Comparison of ENCODE assay signal across 29 cellular contexts in genomic region chr2:223980397-223980735, GRCh38.
"Had no signal": no experiment of that assay in that cellular context is flagged by ENCODE, and none has a peak within 500 bp of the region (broad histone marks: within the 10 kb centered on the region; RNA-seq: fewer than 3 reads in every experiment).

No MANE protein-coding gene starts in this region.

- DNase-seq: activated CD4-positive, alpha-beta memory T cell treated with anti-CD3 and anti-CD28 coated beads for 36 hours; activated CD4-positive, alpha-beta T cell treated with anti-CD3 and anti-CD28 coated beads for 36 hours; activated CD4-positive, alpha-beta T cell treated with anti-CD3 and anti-CD28 coated beads, Interleukin-2, amount 10 ng/mL, durations not matched to agents 24 days and 14 days; activated CD4-positive, CD25-positive, alpha-beta regulatory T cell; activated CD4-positive, CD25-positive, alpha-beta regulatory T cell treated with anti-CD3 and anti-CD28 coated beads, Interleukin-2, amount 50 U/mL, for 72 hours; activated CD8-positive, alpha-beta memory T cell treated with anti-CD3 and anti-CD28 coated beads, Interleukin-2, amount 10 ng/mL, durations not matched to agents 7 days and 5 days; activated CD8-positive, alpha-beta memory T cell treated with anti-CD3 and anti-CD28 coated beads, Interleukin-2, amount 50 U/mL, for 4 hours; activated CD8-positive, alpha-beta T cell treated with anti-CD3 and anti-CD28 coated beads, Interleukin-2, amount 10 ng/mL, durations not matched to agents 7 days and 5 days; activated gamma-delta T cell; activated naive CD4-positive, alpha-beta T cell; activated naive CD4-positive, alpha-beta T cell treated with anti-CD3 and anti-CD28 coated beads, Interleukin-2, amount 10 ng/mL, durations not matched to agents 7 days and 5 days; activated naive CD8-positive, alpha-beta T cell treated with anti-CD3 and anti-CD28 coated beads, Interleukin-2, amount 10 ng/mL, durations not matched to agents 7 days and 5 days; activated T-cell treated with anti-CD3 and anti-CD28 coated beads, Interleukin-2, amount 50 U/mL, for 1 hour; activated T-cell treated with anti-CD3 and anti-CD28 coated beads, Interleukin-2, amount 50 U/mL, for 72 hours; cortex of kidney; dermis blood vessel endothelial cell; effector CD8-positive, alpha-beta T cell; esophagus squamous epithelium; foreskin melanocyte; T-helper 1 cell; T-helper 17 cell; T1000 had no signal

- ATAC-seq: activated CD4-positive, alpha-beta T cell treated with anti-CD3 and anti-CD28 coated beads for 36 hours; activated CD8-positive, alpha-beta memory T cell treated with anti-CD3 and anti-CD28 coated beads, Interleukin-2, amount 10 ng/mL, durations not matched to agents 7 days and 5 days; activated CD8-positive, alpha-beta T cell treated with anti-CD3 and anti-CD28 coated beads, Interleukin-2, amount 10 ng/mL, durations not matched to agents 7 days and 5 days; activated naive CD4-positive, alpha-beta T cell treated with anti-CD3 and anti-CD28 coated beads, Interleukin-2, amount 50 U/mL, for 72 hours; activated T-cell treated with anti-CD3 and anti-CD28 coated beads, Interleukin-2, amount 50 U/mL, for 72 hours; gastroesophageal sphincter; T-helper 17 cell had no signal

- H3K36me3 Mint-ChIP-seq: activated CD8-positive, alpha-beta memory T cell treated with anti-CD3 and anti-CD28 coated beads, Interleukin-2, amount 10 ng/mL, durations not matched to agents 7 days and 5 days had no signal

- H3K4me3 ChIP-seq: ascending aorta, esophagus squamous epithelium, gastroesophageal sphincter had no signal

- H3K27me3 ChIP-seq: ascending aorta, brain microvascular endothelial cell, esophagus squamous epithelium, gastroesophageal sphincter had no signal

- H3K27ac ChIP-seq: ascending aorta, brain microvascular endothelial cell, epithelial cell of prostate, esophagus squamous epithelium, gastroesophageal sphincter had no signal

- H3K9me3 ChIP-seq: ascending aorta, esophagus squamous epithelium, gastroesophageal sphincter had no signal

- H3K27ac Mint-ChIP-seq: activated CD4-positive, alpha-beta memory T cell treated with anti-CD3 and anti-CD28 coated beads for 36 hours; activated CD4-positive, alpha-beta T cell treated with anti-CD3 and anti-CD28 coated beads for 36 hours; activated CD4-positive, alpha-beta T cell treated with anti-CD3 and anti-CD28 coated beads, Interleukin-2, amount 10 ng/mL, durations not matched to agents 24 days and 14 days; activated CD8-positive, alpha-beta memory T cell treated with anti-CD3 and anti-CD28 coated beads, Interleukin-2, amount 10 ng/mL, durations not matched to agents 7 days and 5 days; activated CD8-positive, alpha-beta T cell treated with anti-CD3 and anti-CD28 coated beads, Interleukin-2, amount 10 ng/mL, durations not matched to agents 7 days and 5 days; activated naive CD4-positive, alpha-beta T cell treated with anti-CD3 and anti-CD28 coated beads, Interleukin-2, amount 10 ng/mL, durations not matched to agents 7 days and 5 days; activated naive CD4-positive, alpha-beta T cell treated with anti-CD3 and anti-CD28 coated beads, Interleukin-2, amount 50 U/mL, for 72 hours; activated naive CD8-positive, alpha-beta T cell treated with anti-CD3 and anti-CD28 coated beads, Interleukin-2, amount 10 ng/mL, durations not matched to agents 7 days and 5 days; activated T-cell treated with anti-CD3 and anti-CD28 coated beads, Interleukin-2, amount 50 U/mL, for 72 hours; T-helper 17 cell; T-helper 2 cell treated with Interferon-gamma antibody and Interleukin-4, amounts not matched to agents 5 μg/mL and 100 μg/mL, for 36 hours had no signal

- H3K27me3 Mint-ChIP-seq: activated CD4-positive, alpha-beta T cell treated with anti-CD3 and anti-CD28 coated beads for 36 hours; activated CD4-positive, alpha-beta T cell treated with anti-CD3 and anti-CD28 coated beads, Interleukin-2, amount 10 ng/mL, durations not matched to agents 24 days and 14 days; activated CD8-positive, alpha-beta memory T cell treated with anti-CD3 and anti-CD28 coated beads, Interleukin-2, amount 10 ng/mL, durations not matched to agents 7 days and 5 days; activated naive CD4-positive, alpha-beta T cell treated with anti-CD3 and anti-CD28 coated beads, Interleukin-2, amount 10 ng/mL, durations not matched to agents 7 days and 5 days; activated naive CD8-positive, alpha-beta T cell treated with anti-CD3 and anti-CD28 coated beads, Interleukin-2, amount 10 ng/mL, durations not matched to agents 7 days and 5 days had no signal

- H3K36me3 ChIP-seq: ascending aorta had no signal

- H3K4me3 Mint-ChIP-seq: activated CD4-positive, alpha-beta memory T cell treated with anti-CD3 and anti-CD28 coated beads for 36 hours; activated CD4-positive, alpha-beta T cell treated with anti-CD3 and anti-CD28 coated beads for 36 hours; activated CD4-positive, alpha-beta T cell treated with anti-CD3 and anti-CD28 coated beads, Interleukin-2, amount 10 ng/mL, durations not matched to agents 24 days and 14 days; activated CD8-positive, alpha-beta memory T cell treated with anti-CD3 and anti-CD28 coated beads, Interleukin-2, amount 10 ng/mL, durations not matched to agents 7 days and 5 days; activated CD8-positive, alpha-beta T cell treated with anti-CD3 and anti-CD28 coated beads, Interleukin-2, amount 10 ng/mL, durations not matched to agents 7 days and 5 days; activated naive CD4-positive, alpha-beta T cell treated with anti-CD3 and anti-CD28 coated beads, Interleukin-2, amount 10 ng/mL, durations not matched to agents 7 days and 5 days; activated naive CD8-positive, alpha-beta T cell treated with anti-CD3 and anti-CD28 coated beads, Interleukin-2, amount 10 ng/mL, durations not matched to agents 7 days and 5 days; activated T-cell treated with anti-CD3 and anti-CD28 coated beads, Interleukin-2, amount 50 U/mL, for 72 hours; central memory CD8-positive, alpha-beta T cell; T-helper 17 cell; T-helper 2 cell treated with Interferon-gamma antibody and Interleukin-4, amounts not matched to agents 5 μg/mL and 100 μg/mL, for 36 hours had no signal

- H3K9me3 Mint-ChIP-seq: activated CD4-positive, alpha-beta memory T cell treated with anti-CD3 and anti-CD28 coated beads for 36 hours; activated CD4-positive, alpha-beta T cell treated with anti-CD3 and anti-CD28 coated beads, Interleukin-2, amount 10 ng/mL, durations not matched to agents 24 days and 14 days; activated naive CD4-positive, alpha-beta T cell treated with anti-CD3 and anti-CD28 coated beads, Interleukin-2, amount 10 ng/mL, durations not matched to agents 7 days and 5 days; activated naive CD4-positive, alpha-beta T cell treated with anti-CD3 and anti-CD28 coated beads, Interleukin-2, amount 50 U/mL, for 72 hours; activated naive CD8-positive, alpha-beta T cell treated with anti-CD3 and anti-CD28 coated beads, Interleukin-2, amount 10 ng/mL, durations not matched to agents 7 days and 5 days; activated T-cell treated with anti-CD3 and anti-CD28 coated beads, Interleukin-2, amount 50 U/mL, for 72 hours; central memory CD8-positive, alpha-beta T cell; T-helper 2 cell treated with Interferon-gamma antibody and Interleukin-4, amounts not matched to agents 5 μg/mL and 100 μg/mL, for 36 hours had no signal

- H3K4me1 ChIP-seq: ascending aorta, gastroesophageal sphincter had no signal

- H3K4me1 Mint-ChIP-seq: activated CD4-positive, alpha-beta T cell treated with anti-CD3 and anti-CD28 coated beads for 36 hours; activated CD4-positive, alpha-beta T cell treated with anti-CD3 and anti-CD28 coated beads, Interleukin-2, amount 10 ng/mL, durations not matched to agents 24 days and 14 days; central memory CD8-positive, alpha-beta T cell had no signal
